In the genomic region with DNA sequence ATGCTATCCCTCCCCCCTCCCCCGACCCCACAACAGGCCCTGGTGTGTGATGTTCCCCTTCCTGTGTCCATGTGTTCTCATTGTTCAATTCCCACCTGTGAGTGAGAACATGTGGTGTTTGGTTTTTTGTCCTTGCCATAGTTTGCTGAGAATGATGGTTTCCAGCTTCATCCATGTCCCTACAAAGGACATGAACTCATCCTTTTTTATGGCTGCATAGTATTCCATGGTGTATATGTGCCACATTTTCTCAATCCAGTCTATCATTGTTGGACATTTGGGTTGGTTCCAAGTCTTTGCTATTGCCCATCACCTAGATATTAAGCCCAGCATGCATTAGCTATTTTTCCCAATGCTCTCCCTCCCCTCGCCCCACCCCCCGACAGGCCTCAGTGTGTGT, we compare ENCODE assay signal across 1 cellular context.
TF ChIP-seq lines count a peak whose summit lies in the region.
"Not testable (repeated sequence)": the region's sequence is repeated elsewhere in the genome, so short reads cannot be mapped to it uniquely, and the experiment has no call there.

No MANE protein-coding gene starts in this region.

- POLR2A ChIA-PET in HEK293 (lab: Yijun Ruan, JAX): not testable (repeated sequence)

- not testable (repeated sequence) for H3K9me3 ChIP-seq in HEK293 (ENCODE audit: control insufficient read depth, insufficient read depth, low read depth, low read length)

- not testable (repeated sequence) for H3K4me3 ChIP-seq in HEK293 (ENCODE audit: low read depth, low read length)

- CTCF ChIA-PET in HEK293 (lab: Yijun Ruan, JAX): not testable (repeated sequence)

- H3K27ac ChIP-seq in HEK293 (ENCODE audit: extremely low read depth, low read depth, low read length): not testable (repeated sequence)

- not testable (repeated sequence) for TF ChIP-seq CTCF in HEK293 (tag by site-specific recombination; IDR thresholded peaks at IDR 0.05)

- not testable (repeated sequence) for H3K36me3 ChIP-seq in HEK293 (ENCODE audit: control insufficient read depth in 2 of 2, insufficient read depth in 1 of 2, low read length in 2 of 2)

- peaks cover 13% of the 10 kb centered on the region for H3K4me1 ChIP-seq in HEK293 (ENCODE audit: control insufficient read depth, insufficient read depth, low read length)

TF ChIP-seq in HEK293, 187 proteins besides CTCF, POLR2A, EP300 and RAD21:
- TF ChIP-seq ZNF580 (tag by site-specific recombination; IDR thresholded peaks at IDR 0.05) (0 out of 2 replicates have a peak, but pooled peaks have one; percentile 13), ZNF146 (tag by site-specific recombination; IDR thresholded peaks at IDR 0.05) (peak; percentile 94)
